Comparison of ENCODE assay signal across 1 cellular context in the genomic region with DNA sequence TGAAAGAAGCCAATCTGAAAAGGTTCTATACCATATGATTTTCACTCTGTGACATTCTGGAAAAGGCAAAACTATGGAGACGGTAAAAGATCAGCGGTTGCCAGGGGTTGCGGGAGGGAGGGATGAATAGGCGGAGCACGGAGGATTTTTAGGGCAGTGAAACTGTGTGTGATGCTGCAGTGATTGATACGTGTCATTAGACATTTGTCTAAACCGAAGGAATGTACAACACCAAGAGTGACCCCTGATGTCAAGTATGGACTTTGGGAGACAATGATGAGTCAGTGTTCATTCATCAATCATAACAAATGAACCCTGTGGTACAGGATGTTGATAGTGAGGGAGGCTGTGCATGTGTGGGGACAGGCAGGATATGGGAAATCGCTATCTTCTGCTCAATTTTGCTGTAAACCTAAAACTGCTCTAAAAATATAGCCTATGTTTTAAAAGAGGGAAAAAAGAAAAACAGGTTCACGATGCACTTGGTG.
TF ChIP-seq lines count a peak whose summit lies in the region.

No MANE protein-coding gene starts in this region.

TF ChIP-seq in K562, 482 proteins besides CTCF, POLR2A, EP300 and RAD21 (continued from another document):
- TF ChIP-seq TEAD1 (CRISPR knock-in tag; IDR thresholded peaks at IDR 0.05) (peak in 1 of 2 experiments; percentile 27; a peak in 1 of 4 replicates), MEIS2 (IDR thresholded peaks at IDR 0.05; ENCODE audit: partially characterized antibody) (peak; percentile 97), FIP1L1 (IDR thresholded peaks at IDR 0.05; ENCODE audit: low read depth, low read length, poor library complexity, severe bottlenecking) (no peak), GATAD2B (IDR thresholded peaks at IDR 0.05; ENCODE audit: borderline replicate concordance) (no peak), NR3C1 (CRISPR knock-in tag; IDR thresholded peaks at IDR 0.05) (no peak), ZNF316 (IDR thresholded peaks at IDR 0.05) (peak; percentile 87), TEAD4 (IDR thresholded peaks at IDR 0.05; ENCODE audit: low read length) (peak; percentile 54), TEAD4 (CRISPR knock-in tag; IDR thresholded peaks at IDR 0.05; ENCODE audit: borderline replicate concordance) (no peak), DACH1 (IDR thresholded peaks at IDR 0.05; ENCODE audit: partially characterized antibody) (no peak), TBL1XR1 (IDR thresholded peaks at IDR 0.05; ENCODE audit: low read length in 2 of 2) (no peak), ZNF583 (CRISPR knock-in tag; IDR thresholded peaks at IDR 0.05) (no peak), MAFK (IDR thresholded peaks at IDR 0.05; ENCODE audit: low read length) (peak; percentile 61), GABPA (tag; conservative IDR thresholded peaks at IDR 0.05; ENCODE audit: low read depth) (peak; percentile 40), ETV5 (CRISPR knock-in tag; IDR thresholded peaks at IDR 0.05; ENCODE audit: low read depth) (peak; percentile 64; the same call in 1 of the 2 replicates), ZNF764 (CRISPR knock-in tag; IDR thresholded peaks at IDR 0.05; ENCODE audit: low read depth) (no peak), ZNF324 (CRISPR knock-in tag; IDR thresholded peaks at IDR 0.05) (no peak), STAG1 (CRISPR knock-in tag; IDR thresholded peaks at IDR 0.05; ENCODE audit: borderline replicate concordance) (no peak), FOXK2 (conservative IDR thresholded peaks at IDR 0.05 in 1 of 2, IDR thresholded peaks at IDR 0.05 in 1 of 2; ENCODE audit: low read depth in 2 of 2) (peak in 1 of 2 experiments; percentile 52; a peak in 1 of 4 replicates), JUN (IDR thresholded peaks at IDR 0.05; ENCODE audit: borderline replicate concordance, low read depth, low read length) (0 out of 2 replicates have a peak, but pooled peaks have one; percentile 31), JUN (CRISPR knock-in tag; IDR thresholded peaks at IDR 0.05; ENCODE audit: borderline replicate concordance) (no peak), RBM15 (IDR thresholded peaks at IDR 0.05; ENCODE audit: insufficient read depth, low read length) (no peak), RCOR1 (IDR thresholded peaks at IDR 0.05; ENCODE audit: borderline replicate concordance in 1 of 2, low read depth in 2 of 2, low read length in 2 of 2) (peak in 1 of 2 experiments; percentile 85; a peak in 2 of 4 replicates), TRIM24 (IDR thresholded peaks at IDR 0.05) (peak in 1 of 2 experiments; percentile 44; a peak in 1 of 4 replicates), ESRRB (CRISPR knock-in tag; IDR thresholded peaks at IDR 0.05; ENCODE audit: borderline replicate concordance) (no peak), MEF2D (tag; conservative IDR thresholded peaks at IDR 0.05; ENCODE audit: low read depth) (0 out of 2 replicates have a peak, but pooled peaks have one; percentile 47), KDM1A (IDR thresholded peaks at IDR 0.05) (peak; percentile 93 to 94), BRD4 (IDR thresholded peaks at IDR 0.05) (no peak), ZNF766 (CRISPR knock-in tag; conservative IDR thresholded peaks at IDR 0.05) (no peak), LCOR (CRISPR knock-in tag; IDR thresholded peaks at IDR 0.05) (peak; percentile 64; the same call in 1 of the 2 replicates), BHLHE40 (IDR thresholded peaks at IDR 0.05; ENCODE audit: low read length) (peak; percentile 24; the same call in 1 of the 2 replicates), HDAC2 (IDR thresholded peaks at IDR 0.05) (peak; percentile 82), MTA3 (IDR thresholded peaks at IDR 0.05; ENCODE audit: borderline replicate concordance) (0 out of 2 replicates have a peak, but pooled peaks have one; percentile 25)
- TF ChIP-seq, protein P1, sequence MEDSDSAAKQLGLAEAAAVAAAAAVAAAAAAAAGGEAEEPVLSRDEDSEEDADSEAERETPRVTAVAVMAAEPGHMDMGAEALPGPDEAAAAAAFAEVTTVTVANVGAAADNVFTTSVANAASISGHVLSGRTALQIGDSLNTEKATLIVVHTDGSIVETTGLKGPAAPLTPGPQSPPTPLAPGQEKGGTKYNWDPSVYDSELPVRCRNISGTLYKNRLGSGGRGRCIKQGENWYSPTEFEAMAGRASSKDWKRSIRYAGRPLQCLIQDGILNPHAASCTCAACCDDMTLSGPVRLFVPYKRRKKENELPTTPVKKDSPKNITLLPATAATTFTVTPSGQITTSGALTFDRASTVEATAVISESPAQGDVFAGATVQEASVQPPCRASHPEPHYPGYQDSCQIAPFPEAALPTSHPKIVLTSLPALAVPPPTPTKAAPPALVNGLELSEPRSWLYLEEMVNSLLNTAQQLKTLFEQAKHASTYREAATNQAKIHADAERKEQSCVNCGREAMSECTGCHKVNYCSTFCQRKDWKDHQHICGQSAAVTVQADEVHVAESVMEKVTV (CRISPR knock-in tag; IDR thresholded peaks at IDR 0.05): no peak
- TF ChIP-seq, protein P2, sequence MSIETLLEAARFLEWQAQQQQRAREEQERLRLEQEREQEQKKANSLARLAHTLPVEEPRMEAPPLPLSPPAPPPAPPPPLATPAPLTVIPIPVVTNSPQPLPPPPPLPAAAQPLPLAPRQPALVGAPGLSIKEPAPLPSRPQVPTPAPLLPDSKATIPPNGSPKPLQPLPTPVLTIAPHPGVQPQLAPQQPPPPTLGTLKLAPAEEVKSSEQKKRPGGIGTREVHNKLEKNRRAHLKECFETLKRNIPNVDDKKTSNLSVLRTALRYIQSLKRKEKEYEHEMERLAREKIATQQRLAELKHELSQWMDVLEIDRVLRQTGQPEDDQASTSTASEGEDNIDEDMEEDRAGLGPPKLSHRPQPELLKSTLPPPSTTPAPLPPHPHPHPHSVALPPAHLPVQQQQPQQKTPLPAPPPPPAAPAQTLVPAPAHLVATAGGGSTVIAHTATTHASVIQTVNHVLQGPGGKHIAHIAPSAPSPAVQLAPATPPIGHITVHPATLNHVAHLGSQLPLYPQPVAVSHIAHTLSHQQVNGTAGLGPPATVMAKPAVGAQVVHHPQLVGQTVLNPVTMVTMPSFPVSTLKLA (conservative IDR thresholded peaks at IDR 0.05): peak in 1 of 2 experiments; percentile 59; a peak in 1 of 4 replicates
- TF ChIP-seq, protein P3, sequence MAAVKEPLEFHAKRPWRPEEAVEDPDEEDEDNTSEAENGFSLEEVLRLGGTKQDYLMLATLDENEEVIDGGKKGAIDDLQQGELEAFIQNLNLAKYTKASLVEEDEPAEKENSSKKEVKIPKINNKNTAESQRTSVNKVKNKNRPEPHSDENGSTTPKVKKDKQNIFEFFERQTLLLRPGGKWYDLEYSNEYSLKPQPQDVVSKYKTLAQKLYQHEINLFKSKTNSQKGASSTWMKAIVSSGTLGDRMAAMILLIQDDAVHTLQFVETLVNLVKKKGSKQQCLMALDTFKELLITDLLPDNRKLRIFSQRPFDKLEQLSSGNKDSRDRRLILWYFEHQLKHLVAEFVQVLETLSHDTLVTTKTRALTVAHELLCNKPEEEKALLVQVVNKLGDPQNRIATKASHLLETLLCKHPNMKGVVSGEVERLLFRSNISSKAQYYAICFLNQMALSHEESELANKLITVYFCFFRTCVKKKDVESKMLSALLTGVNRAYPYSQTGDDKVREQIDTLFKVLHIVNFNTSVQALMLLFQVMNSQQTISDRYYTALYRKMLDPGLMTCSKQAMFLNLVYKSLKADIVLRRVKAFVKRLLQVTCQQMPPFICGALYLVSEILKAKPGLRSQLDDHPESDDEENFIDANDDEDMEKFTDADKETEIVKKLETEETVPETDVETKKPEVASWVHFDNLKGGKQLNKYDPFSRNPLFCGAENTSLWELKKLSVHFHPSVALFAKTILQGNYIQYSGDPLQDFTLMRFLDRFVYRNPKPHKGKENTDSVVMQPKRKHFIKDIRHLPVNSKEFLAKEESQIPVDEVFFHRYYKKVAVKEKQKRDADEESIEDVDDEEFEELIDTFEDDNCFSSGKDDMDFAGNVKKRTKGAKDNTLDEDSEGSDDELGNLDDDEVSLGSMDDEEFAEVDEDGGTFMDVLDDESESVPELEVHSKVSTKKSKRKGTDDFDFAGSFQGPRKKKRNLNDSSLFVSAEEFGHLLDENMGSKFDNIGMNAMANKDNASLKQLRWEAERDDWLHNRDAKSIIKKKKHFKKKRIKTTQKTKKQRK (IDR thresholded peaks at IDR 0.05; ENCODE audit: borderline replicate concordance, low read depth, low read length): no peak
- TF ChIP-seq, protein P4, sequence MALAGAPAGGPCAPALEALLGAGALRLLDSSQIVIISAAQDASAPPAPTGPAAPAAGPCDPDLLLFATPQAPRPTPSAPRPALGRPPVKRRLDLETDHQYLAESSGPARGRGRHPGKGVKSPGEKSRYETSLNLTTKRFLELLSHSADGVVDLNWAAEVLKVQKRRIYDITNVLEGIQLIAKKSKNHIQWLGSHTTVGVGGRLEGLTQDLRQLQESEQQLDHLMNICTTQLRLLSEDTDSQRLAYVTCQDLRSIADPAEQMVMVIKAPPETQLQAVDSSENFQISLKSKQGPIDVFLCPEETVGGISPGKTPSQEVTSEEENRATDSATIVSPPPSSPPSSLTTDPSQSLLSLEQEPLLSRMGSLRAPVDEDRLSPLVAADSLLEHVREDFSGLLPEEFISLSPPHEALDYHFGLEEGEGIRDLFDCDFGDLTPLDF (CRISPR knock-in tag; IDR thresholded peaks at IDR 0.05): no peak
- TF ChIP-seq, protein P5, sequence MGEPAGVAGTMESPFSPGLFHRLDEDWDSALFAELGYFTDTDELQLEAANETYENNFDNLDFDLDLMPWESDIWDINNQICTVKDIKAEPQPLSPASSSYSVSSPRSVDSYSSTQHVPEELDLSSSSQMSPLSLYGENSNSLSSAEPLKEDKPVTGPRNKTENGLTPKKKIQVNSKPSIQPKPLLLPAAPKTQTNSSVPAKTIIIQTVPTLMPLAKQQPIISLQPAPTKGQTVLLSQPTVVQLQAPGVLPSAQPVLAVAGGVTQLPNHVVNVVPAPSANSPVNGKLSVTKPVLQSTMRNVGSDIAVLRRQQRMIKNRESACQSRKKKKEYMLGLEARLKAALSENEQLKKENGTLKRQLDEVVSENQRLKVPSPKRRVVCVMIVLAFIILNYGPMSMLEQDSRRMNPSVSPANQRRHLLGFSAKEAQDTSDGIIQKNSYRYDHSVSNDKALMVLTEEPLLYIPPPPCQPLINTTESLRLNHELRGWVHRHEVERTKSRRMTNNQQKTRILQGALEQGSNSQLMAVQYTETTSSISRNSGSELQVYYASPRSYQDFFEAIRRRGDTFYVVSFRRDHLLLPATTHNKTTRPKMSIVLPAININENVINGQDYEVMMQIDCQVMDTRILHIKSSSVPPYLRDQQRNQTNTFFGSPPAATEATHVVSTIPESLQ (CRISPR knock-in tag; IDR thresholded peaks at IDR 0.05): no peak
- TF ChIP-seq, protein P6, sequence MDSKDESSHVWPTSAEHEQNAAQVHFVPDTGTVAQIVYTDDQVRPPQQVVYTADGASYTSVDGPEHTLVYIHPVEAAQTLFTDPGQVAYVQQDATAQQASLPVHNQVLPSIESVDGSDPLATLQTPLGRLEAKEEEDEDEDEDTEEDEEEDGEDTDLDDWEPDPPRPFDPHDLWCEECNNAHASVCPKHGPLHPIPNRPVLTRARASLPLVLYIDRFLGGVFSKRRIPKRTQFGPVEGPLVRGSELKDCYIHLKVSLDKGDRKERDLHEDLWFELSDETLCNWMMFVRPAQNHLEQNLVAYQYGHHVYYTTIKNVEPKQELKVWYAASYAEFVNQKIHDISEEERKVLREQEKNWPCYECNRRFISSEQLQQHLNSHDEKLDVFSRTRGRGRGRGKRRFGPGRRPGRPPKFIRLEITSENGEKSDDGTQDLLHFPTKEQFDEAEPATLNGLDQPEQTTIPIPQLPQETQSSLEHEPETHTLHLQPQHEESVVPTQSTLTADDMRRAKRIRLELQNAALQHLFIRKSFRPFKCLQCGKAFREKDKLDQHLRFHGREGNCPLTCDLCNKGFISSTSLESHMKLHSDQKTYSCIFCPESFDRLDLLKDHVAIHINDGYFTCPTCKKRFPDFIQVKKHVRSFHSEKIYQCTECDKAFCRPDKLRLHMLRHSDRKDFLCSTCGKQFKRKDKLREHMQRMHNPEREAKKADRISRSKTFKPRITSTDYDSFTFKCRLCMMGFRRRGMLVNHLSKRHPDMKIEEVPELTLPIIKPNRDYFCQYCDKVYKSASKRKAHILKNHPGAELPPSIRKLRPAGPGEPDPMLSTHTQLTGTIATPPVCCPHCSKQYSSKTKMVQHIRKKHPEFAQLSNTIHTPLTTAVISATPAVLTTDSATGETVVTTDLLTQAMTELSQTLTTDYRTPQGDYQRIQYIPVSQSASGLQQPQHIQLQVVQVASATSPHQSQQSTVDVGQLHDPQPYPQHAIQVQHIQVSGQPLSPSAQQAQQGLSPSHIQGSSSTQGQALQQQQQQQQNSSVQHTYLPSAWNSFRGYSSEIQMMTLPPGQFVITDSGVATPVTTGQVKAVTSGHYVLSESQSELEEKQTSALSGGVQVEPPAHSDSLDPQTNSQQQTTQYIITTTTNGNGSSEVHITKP (IDR thresholded peaks at IDR 0.05; ENCODE audit: partially characterized antibody): no peak
